23 cellular contexts compared by ENCODE assay signal in the genomic region with DNA sequence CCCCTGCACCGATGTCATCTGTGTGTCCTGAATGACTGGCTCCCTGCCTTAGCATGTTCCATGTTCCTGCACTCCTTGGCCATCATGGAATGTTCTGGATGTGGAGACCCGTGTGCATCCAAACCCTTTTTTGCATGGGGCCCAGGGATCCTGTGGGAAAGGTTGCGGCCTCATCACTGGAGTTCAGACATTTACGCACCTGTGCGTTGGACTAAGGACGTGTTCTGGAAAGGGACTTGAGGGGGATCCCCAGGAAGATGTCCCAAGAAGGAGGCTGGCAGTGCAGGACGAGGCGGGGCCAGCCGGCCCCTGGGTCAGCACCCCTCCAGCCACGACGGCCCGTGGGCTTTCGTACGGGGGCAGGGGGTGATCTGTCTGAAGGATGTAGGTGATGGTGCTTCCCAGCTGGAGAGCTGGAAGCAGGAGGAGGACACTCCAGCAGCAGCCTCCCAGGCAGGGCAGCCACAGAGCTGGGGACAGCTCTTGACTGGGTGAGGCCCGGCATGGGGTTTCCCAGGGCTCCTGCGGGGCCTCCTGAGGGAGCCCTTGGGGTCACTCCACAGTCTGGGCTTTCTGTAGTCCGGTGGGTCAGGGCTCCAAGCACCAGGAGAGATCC.
"Had no signal": no experiment of that assay in that cellular context is flagged by ENCODE, and none has a peak within 500 bp of the region (broad histone marks: within the 10 kb centered on the region; RNA-seq: fewer than 3 reads in every experiment).

No MANE protein-coding gene starts in this region.

- H3K36me3 ChIP-seq: esophagus muscularis mucosa, gastrocnemius medialis, heart right ventricle, neutrophil, right atrium auricular region, sigmoid colon, stomach had no signal

- H3K9me3 Mint-ChIP-seq: immature natural killer cell, naive B cell, nephron progenitor cell had no signal

- H3K4me3 ChIP-seq: esophagus muscularis mucosa, gastrocnemius medialis, heart right ventricle, right atrium auricular region, sigmoid colon, skin epidermis, stomach had no signal

- H3K36me3 Mint-ChIP-seq: naive B cell had no signal

- H3K27ac ChIP-seq: epithelial cell of prostate, esophagus muscularis mucosa, gastrocnemius medialis, heart right ventricle, neutrophil, right atrium auricular region, sigmoid colon, skin epidermis, stomach had no signal

- ATAC-seq: gastrocnemius medialis, heart right ventricle, left colon, left ventricle myocardium superior had no signal

- DNase-seq: effector memory CD4-positive, alpha-beta T cell; gastrocnemius medialis; heart right ventricle; hypothalamus; immature natural killer cell; left colon; left ventricle myocardium superior; mesendoderm; naive B cell; nephron progenitor cell; sigmoid colon; stimulated activated CD4-positive, alpha-beta T cell treated with anti-CD3 and anti-CD28 coated beads, Interleukin-12 subunit alpha, Interleukin-12 subunit beta, amount 100 ng/mL, for 4 hours; stimulated activated naive CD4-positive, alpha-beta T cell; stomach; substantia nigra; trophoblast cell had no signal

- H3K27me3 ChIP-seq: right atrium auricular region had no signal

- H3K27ac Mint-ChIP-seq: immature natural killer cell, naive B cell had no signal

- H3K9me3 ChIP-seq: esophagus muscularis mucosa, gastrocnemius medialis, heart right ventricle, neutrophil, right atrium auricular region, sigmoid colon, stomach had no signal

- FAIRE-seq: endometrium, keratinocyte had no signal
